ENCODE assay signal across 8 cellular contexts in genomic region chr17:78840530-78840779, GRCh38. TPM values are rescaled to one million over a fixed set of nuclear protein-coding genes. Genes with fewer than 3 reads are reported as not detected.
A peak's percentile ranks its signal among the peaks of the same experiment; 100 is the strongest.
DNase-seq lines count a peak whose midpoint lies in the region; FAIRE-seq and TF ChIP-seq lines count a peak whose summit lies in the region.

No MANE protein-coding gene starts in this region.

- H3K36me3 ChIP-seq in OCI-LY1 (ENCODE audit: insufficient read depth, low read length): peaks cover 27% of the 10 kb centered on the region
- H3K36me3 ChIP-seq in endothelial cell of umbilical vein (ENCODE audit: control insufficient read depth in 2 of 2, extremely low read depth in 1 of 2, insufficient read depth in 2 of 2, low read length in 2 of 2): peaks cover 6 to 17% of the 10 kb centered on the region in 2 experiments

- H3K9me2 ChIP-seq in OCI-LY1 (ENCODE audit: low read depth, low read length): no peaks in the 10 kb centered on the region

- H3K9me3 Mint-ChIP-seq in osteocyte (ENCODE audit: unreplicated experiment): no peaks in the 10 kb centered on the region

- TF ChIP-seq POLR2A in endothelial cell of umbilical vein (IDR thresholded peaks at IDR 0.05; ENCODE audit: low read depth, low read length): peak; percentile 56

- H3K27ac Mint-ChIP-seq in osteocyte (ENCODE audit: unreplicated experiment): peak overlapping the region; percentile 87

- DNase-seq in endothelial cell of umbilical vein (ENCODE audit: low read depth, low spot score): no peak
- no peak for DNase-seq in osteocyte (ENCODE audit: extremely low spot score, unreplicated experiment)
- no peak for DNase-seq in HCEC 1CT
- DNase-seq in SHP77 treated with DMSO at 0.1 percent for 48 hours (lab: John Stamatoyannopoulos, UW): no peak
- DNase-seq in RKO (ENCODE audit: low spot score): no peak
- DNase-seq in ureter (ENCODE audit: low spot score): no peak

- peak overlapping the region; percentile 80 for H3K4me3 ChIP-seq in GM08714 (ENCODE audit: low read length)
- H3K4me3 ChIP-seq in OCI-LY1 (ENCODE audit: low read depth, low read length, poor library complexity, severe bottlenecking): peak overlapping the region; percentile 70
- H3K4me3 ChIP-seq in endothelial cell of umbilical vein (replicated peaks in 1 of 3; ENCODE audit: insufficient read depth in 1 of 3, low read depth in 1 of 3, low read length in 3 of 3): peak overlapping the region; percentile 2 to 72 (median 68)

- H2AFZ ChIP-seq in OCI-LY1 (ENCODE audit: low read length): no peak overlapping the region
- peak overlapping the region; percentile 9 for H2AFZ ChIP-seq in endothelial cell of umbilical vein (ENCODE audit: low read depth, low read length)

- FAIRE-seq in endothelial cell of umbilical vein (lab: Jason Lieb, UNC): no peak

- TF ChIP-seq CTCF in OCI-LY1 (IDR thresholded peaks at IDR 0.05; ENCODE audit: low read length): no peak
- TF ChIP-seq CTCF in endothelial cell of umbilical vein (IDR thresholded peaks at IDR 0.05; ENCODE audit: extremely low read depth in 1 of 2, insufficient read depth in 1 of 2, low read depth in 1 of 2, low read length in 2 of 2): no peak
- TF ChIP-seq CTCF in osteocyte (IDR thresholded peaks at IDR 0.05): no peak

- peak overlapping the region; percentile 83 for H3K4me3 Mint-ChIP-seq in osteocyte (ENCODE audit: unreplicated experiment)

- dilution Hi-C loops in endothelial cell of umbilical vein (cut with MboI; ENCODE audit: extremely low pct_ligation_motif_present, low sequenced_read_pairs): no loop called here

- no peak overlapping the region for H3K27ac ChIP-seq in OCI-LY1 (ENCODE audit: low read depth, low read length, poor library complexity, severe bottlenecking)
- peak overlapping the region; percentile 81 for H3K27ac ChIP-seq in endothelial cell of umbilical vein (ENCODE audit: insufficient read depth, low read depth, low read length)

- intact Hi-C loops in endothelial cell of umbilical vein (cut with micrococcal nuclease): loop anchor here (1.0 to 2.0 kb wide), 3 partner anchors 22 to 94 kb away; no protein-coding TSS in a partner anchor

- no peaks in the 10 kb centered on the region for H3K9me1 ChIP-seq in endothelial cell of umbilical vein (replicated peaks; ENCODE audit: control insufficient read depth, extremely low read depth, insufficient read depth, low read length)

- peaks cover 16% of the 10 kb centered on the region for H3K36me3 Mint-ChIP-seq in osteocyte (ENCODE audit: unreplicated experiment)

- peak overlapping the region; percentile 88 for H3K9ac ChIP-seq in OCI-LY1 (ENCODE audit: low read length)
- peak overlapping the region; percentile 87 for H3K9ac ChIP-seq in endothelial cell of umbilical vein (replicated peaks; ENCODE audit: extremely low read depth, insufficient read depth, low read length)

- no peaks in the 10 kb centered on the region for H3F3A ChIP-seq in OCI-LY1 (ENCODE audit: insufficient read depth, low read length)

- no peaks in the 10 kb centered on the region for H3K27me3 Mint-ChIP-seq in osteocyte (ENCODE audit: unreplicated experiment)

- no peaks in the 10 kb centered on the region for H3K27me3 ChIP-seq in OCI-LY1 (ENCODE audit: insufficient read depth, low read length)
- H3K27me3 ChIP-seq in endothelial cell of umbilical vein (ENCODE audit: control insufficient read depth in 2 of 2, insufficient read depth in 2 of 2, low read length in 2 of 2): no peaks in the 10 kb centered on the region

- H3K4me1 Mint-ChIP-seq in osteocyte (ENCODE audit: unreplicated experiment): peaks cover 34% of the 10 kb centered on the region

- H3K79me2 ChIP-seq in OCI-LY1 (ENCODE audit: insufficient read depth, low read length): peaks cover 27% of the 10 kb centered on the region
- peaks cover 31% of the 10 kb centered on the region for H3K79me2 ChIP-seq in endothelial cell of umbilical vein (ENCODE audit: control insufficient read depth, insufficient read depth, low read length)

- BruUV-seq in endothelial cell of umbilical vein (replicated peaks; lab: Mats Ljungman, UMichigan): no TSS peak

- CTCF ChIA-PET in endothelial cell of umbilical vein (lab: Charles Lee): interaction anchor here (1.5 to 2.1 kb wide), 2 partner anchors 25 to 131 kb away, joined by 6 to 13 read pairs; no protein-coding TSS in a partner anchor

- H3K4me2 ChIP-seq in OCI-LY1 (ENCODE audit: low read length) (peak overlapping the region; percentile 89), endothelial cell of umbilical vein (ENCODE audit: insufficient read depth, low read length) (peak overlapping the region; percentile 89)

- POLR2A ChIA-PET in endothelial cell of umbilical vein (lab: Charles Lee): interaction anchor here (0.9 kb wide), 1 partner anchor 18 kb away, joined by 5 read pairs; no protein-coding TSS in a partner anchor

- H3K9me3 ChIP-seq in OCI-LY1 (ENCODE audit: low read length) (no peaks in the 10 kb centered on the region), endothelial cell of umbilical vein (replicated peaks; ENCODE audit: control insufficient read depth, insufficient read depth, low read length) (no peaks in the 10 kb centered on the region)

- H3K4me1 ChIP-seq in OCI-LY1 (ENCODE audit: insufficient read depth, low read length, severe bottlenecking): peaks cover 30% of the 10 kb centered on the region
- H3K4me1 ChIP-seq in endothelial cell of umbilical vein (ENCODE audit: control insufficient read depth, extremely low read depth, insufficient read depth, low read length): peaks cover 16% of the 10 kb centered on the region

- H4K20me1 ChIP-seq in OCI-LY1 (ENCODE audit: insufficient read depth, low read length) (no peaks in the 10 kb centered on the region), endothelial cell of umbilical vein (replicated peaks; ENCODE audit: control insufficient read depth, extremely low read depth, insufficient read depth, low read length) (no peaks in the 10 kb centered on the region)

TF ChIP-seq in endothelial cell of umbilical vein, 7 proteins besides CTCF, POLR2A, EP300 and RAD21:
- TF ChIP-seq, protein P1, sequence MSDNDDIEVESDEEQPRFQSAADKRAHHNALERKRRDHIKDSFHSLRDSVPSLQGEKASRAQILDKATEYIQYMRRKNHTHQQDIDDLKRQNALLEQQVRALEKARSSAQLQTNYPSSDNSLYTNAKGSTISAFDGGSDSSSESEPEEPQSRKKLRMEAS (IDR thresholded peaks at IDR 0.05; ENCODE audit: insufficient read depth, insufficient read length): no peak
- TF ChIP-seq FOS (IDR thresholded peaks at IDR 0.05; ENCODE audit: borderline replicate concordance, insufficient read depth, low read length): no peak
- no peak for TF ChIP-seq MYC (IDR thresholded peaks at IDR 0.05; ENCODE audit: low read depth, low read length)
- no peak for TF ChIP-seq JUN (IDR thresholded peaks at IDR 0.05; ENCODE audit: borderline replicate concordance, insufficient read depth, insufficient read length, low read depth)
- TF ChIP-seq POLR2AphosphoS5 (IDR thresholded peaks at IDR 0.05; ENCODE audit: insufficient read depth, low read depth, low read length): no peak
- TF ChIP-seq EZH2 (IDR thresholded peaks at IDR 0.05; ENCODE audit: borderline replicate concordance, low read depth, low read length, severe bottlenecking): no peak
- TF ChIP-seq GATA2 (IDR thresholded peaks at IDR 0.05; ENCODE audit: insufficient read depth, insufficient read length, low read depth, low read length): no peak

RNA-seq across cellular contexts. Expression of gene USP36, which starts 0.2 kb away (rescaled TPM):
- total RNA-seq in endothelial cell of umbilical vein: 46.6 and 49.8 TPM in 2 replicates
- 20.6 and 29.8 TPM in 2 replicates for polyA plus RNA-seq in endothelial cell of umbilical vein
- polyA plus RNA-seq in endothelial cell of umbilical vein (2011; cell fraction: cytosol; rRNA removed): 16.2 TPM in 2 replicates
- polyA plus RNA-seq in endothelial cell of umbilical vein (2011; cell fraction: nucleus; rRNA removed): 99.4 and 100 TPM in 2 replicates
- 37.7 and 49.1 TPM in 2 replicates for polyA plus RNA-seq in endothelial cell of umbilical vein (2012)
- polyA minus RNA-seq in endothelial cell of umbilical vein: 35.2 and 39.6 TPM in 2 replicates
- 23.9 TPM for polyA minus RNA-seq in endothelial cell of umbilical vein (2011; cell fraction: cytosol; rRNA and poly(A)+ RNA removed)
- 41.5 and 45.4 TPM in 2 replicates for polyA minus RNA-seq in endothelial cell of umbilical vein (2011; cell fraction: nucleus; rRNA and poly(A)+ RNA removed)
- 56.2 and 66.7 TPM in 2 replicates for total RNA-seq in osteocyte
- total RNA-seq in ureter: 92.0 TPM

RNA-seq across cellular contexts. Expression of gene CYTH1, which starts 58.4 kb away (rescaled TPM):
- 49.9 and 54.2 TPM in 2 replicates for total RNA-seq in endothelial cell of umbilical vein
- 34.5 and 35.9 TPM in 2 replicates for polyA plus RNA-seq in endothelial cell of umbilical vein
- 25.4 and 26.5 TPM in 2 replicates for polyA plus RNA-seq in endothelial cell of umbilical vein (2011; cell fraction: cytosol; rRNA removed)
- 185 and 215 TPM in 2 replicates for polyA plus RNA-seq in endothelial cell of umbilical vein (2011; cell fraction: nucleus; rRNA removed)
- polyA plus RNA-seq in endothelial cell of umbilical vein (2012): 37.3 and 37.4 TPM in 2 replicates
- 57.1 and 60.9 TPM in 2 replicates for polyA minus RNA-seq in endothelial cell of umbilical vein
- 3.9 TPM for polyA minus RNA-seq in endothelial cell of umbilical vein (2011; cell fraction: cytosol; rRNA and poly(A)+ RNA removed)
- polyA minus RNA-seq in endothelial cell of umbilical vein (2011; cell fraction: nucleus; rRNA and poly(A)+ RNA removed): 50.5 and 74.1 TPM in 2 replicates
- total RNA-seq in osteocyte: 113 and 123 TPM in 2 replicates
- total RNA-seq in ureter: 55.6 TPM
